13 cellular contexts compared by ENCODE assay signal in genomic region chr11:133926466-133927246, GRCh38. TPM values are rescaled to one million over a fixed set of nuclear protein-coding genes. Genes with fewer than 3 reads are reported as not detected.
"Had no signal": no experiment of that assay in that cellular context is flagged by ENCODE, and none has a peak within 500 bp of the region (broad histone marks: within the 10 kb centered on the region; RNA-seq: fewer than 3 reads in every experiment).

No MANE protein-coding gene starts in this region.

- DNase-seq: activated gamma-delta T cell, NCI-H2081 treated with DMSO at 0.1 percent for 48 hours, NCI-H524 treated with DMSO at 0.1 percent for 48 hours, T1000 had no signal

- H3K9me3 ChIP-seq: SJSA1 had no signal

- H3K27me3 ChIP-seq: brain microvascular endothelial cell, cardiac muscle cell, SJSA1 had no signal

- H3K4me1 ChIP-seq: SJSA1 had no signal

- H3K4me3 Mint-ChIP-seq: activated naive CD4-positive, alpha-beta T cell treated with anti-CD3 and anti-CD28 coated beads for 36 hours had no signal

- H3K9me3 Mint-ChIP-seq: activated naive CD4-positive, alpha-beta T cell treated with anti-CD3 and anti-CD28 coated beads for 36 hours; activated T-helper 17 cell treated with anti-CD3 and anti-CD28 coated beads, Interleukin-2, amount 50 U/mL, for 72 hours had no signal

- H3K27ac ChIP-seq: brain microvascular endothelial cell, cardiac muscle cell, SJSA1 had no signal

- H3K36me3 ChIP-seq: brain microvascular endothelial cell, cardiac muscle cell, SJSA1 had no signal

- FAIRE-seq: astrocyte, colon, TTC549 had no signal

- H3K27me3 Mint-ChIP-seq: activated naive CD8-positive, alpha-beta T cell; activated T-helper 17 cell treated with anti-CD3 and anti-CD28 coated beads, Interleukin-2, amount 50 U/mL, for 72 hours had no signal

- H3K4me3 ChIP-seq: cardiac muscle cell, SJSA1 had no signal

RNA-seq across cellular contexts. Expression of gene IGSF9B, which starts 30.1 kb away (rescaled TPM):
- total RNA-seq: SJSA1 had no signal
